In the genomic region with DNA sequence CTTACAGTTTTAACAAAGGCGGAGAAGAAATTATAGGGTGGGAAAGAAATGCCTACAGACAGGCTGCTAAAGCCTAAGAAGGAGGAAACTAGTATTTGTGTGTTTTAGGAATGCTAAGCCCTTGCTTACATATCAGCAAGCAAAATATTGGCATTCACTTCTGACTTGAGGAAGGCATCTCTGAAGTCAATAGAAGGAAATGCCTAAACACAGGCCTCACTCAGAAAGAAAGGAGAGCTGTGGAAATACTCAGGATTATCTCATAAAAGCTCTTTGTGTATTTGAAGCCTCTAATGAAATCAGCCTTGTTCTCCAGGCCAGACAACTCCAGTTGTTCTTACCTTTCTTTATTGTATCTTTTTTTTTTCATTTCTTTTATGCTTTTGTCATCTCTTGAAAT, we compare ENCODE assay signal across 18 cellular contexts.
DNase-seq lines count a peak whose midpoint lies in the region; ATAC-seq and TF ChIP-seq lines count a peak whose summit lies in the region.
"Had no signal": no experiment of that assay in that cellular context is flagged by ENCODE, and none has a peak within 500 bp of the region (broad histone marks: within the 10 kb centered on the region; RNA-seq: fewer than 3 reads in every experiment).

No MANE protein-coding gene starts in this region.

- no peaks in the 10 kb centered on the region for H3K36me3 ChIP-seq in BLaER1
- no peaks in the 10 kb centered on the region for H3K36me3 ChIP-seq in GM23248 (ENCODE audit: low read depth)
- no peaks in the 10 kb centered on the region for H3K36me3 ChIP-seq in endodermal cell (ENCODE audit: control insufficient read depth, insufficient read depth, low read length)
- no peaks in the 10 kb centered on the region for H3K36me3 ChIP-seq in neural cell (ENCODE audit: insufficient read depth, low read length)
- H3K36me3 ChIP-seq: brain microvascular endothelial cell, gastroesophageal sphincter had no signal

- no peaks in the 10 kb centered on the region for H3K9me2 ChIP-seq in GM23248 (ENCODE audit: insufficient read depth)
- no peaks in the 10 kb centered on the region for H3K9me2 ChIP-seq in neural cell (ENCODE audit: insufficient read depth, low read length)

- no peaks in the 10 kb centered on the region for H3K36me3 Mint-ChIP-seq in endodermal cell (ENCODE audit: low read depth)
- no peaks in the 10 kb centered on the region for H3K36me3 Mint-ChIP-seq in activated T-helper 17 cell treated with anti-CD3 and anti-CD28 coated beads, Interleukin-2, amount 50 U/mL, for 72 hours (ENCODE audit: low read depth)
- H3K36me3 Mint-ChIP-seq: type B pancreatic cell had no signal

- H3K9me3 ChIP-seq in BLaER1 (no peaks in the 10 kb centered on the region), GM23248 (ENCODE audit: low read depth) (no peaks in the 10 kb centered on the region), endodermal cell (ENCODE audit: control insufficient read depth, low read length) (no peaks in the 10 kb centered on the region), neural cell (ENCODE audit: low read length) (no peaks in the 10 kb centered on the region)
- H3K9me3 ChIP-seq: gastroesophageal sphincter had no signal

- H3K4me3 Mint-ChIP-seq in endodermal cell = no peak overlapping the region
- H3K4me3 Mint-ChIP-seq in activated T-helper 17 cell treated with anti-CD3 and anti-CD28 coated beads, Interleukin-2, amount 50 U/mL, for 72 hours = no peak overlapping the region
- H3K4me3 Mint-ChIP-seq: activated CD4-positive, alpha-beta T cell treated with anti-CD3 and anti-CD28 coated beads, Interleukin-2, amount 10 ng/mL, durations not matched to agents 7 days and 5 days; dendritic cell treated with granulocyte-macrophage colony-stimulating factor and Interleukin-4, amounts not matched to agents 40 ng/mL and 50 ng/mL, for 4 days; T-helper 1 cell treated with Interleukin-12 subunit alpha and Interleukin-12 subunit beta and Interleukin-4 antibody, amounts not matched to agents 30 μg/mL and 1 μg/mL, for 36 hours; type B pancreatic cell had no signal

- in situ Hi-C loops in GM23248 (cut with MboI) = no loop called here

- H3F3A ChIP-seq in GM23248 (ENCODE audit: insufficient read depth) = no peaks in the 10 kb centered on the region
- H3F3A ChIP-seq in neural cell (ENCODE audit: insufficient read depth, low read length, poor library complexity, severe bottlenecking) = no peaks in the 10 kb centered on the region

- DNase-seq in GM23248 = peak; percentile 14
- DNase-seq in endodermal cell = no peak
- no peak for DNase-seq in DMS79 (lab: John Stamatoyannopoulos, UW)
- DNase-seq: activated CD4-positive, alpha-beta T cell treated with anti-CD3 and anti-CD28 coated beads, Interleukin-2, amount 10 ng/mL, durations not matched to agents 7 days and 5 days; brain microvascular endothelial cell; C1 segment of cervical spinal cord; IMR-90; NCI-H1436; OCI-M1 had no signal

- H3K27ac Mint-ChIP-seq in endodermal cell = no peak overlapping the region
- no peak overlapping the region for H3K27ac Mint-ChIP-seq in activated T-helper 17 cell treated with anti-CD3 and anti-CD28 coated beads, Interleukin-2, amount 50 U/mL, for 72 hours
- H3K27ac Mint-ChIP-seq: activated CD4-positive, alpha-beta T cell treated with anti-CD3 and anti-CD28 coated beads, Interleukin-2, amount 10 ng/mL, durations not matched to agents 7 days and 5 days; dendritic cell treated with granulocyte-macrophage colony-stimulating factor and Interleukin-4, amounts not matched to agents 40 ng/mL and 50 ng/mL, for 4 days; T-helper 1 cell treated with Interleukin-12 subunit alpha and Interleukin-12 subunit beta and Interleukin-4 antibody, amounts not matched to agents 30 μg/mL and 1 μg/mL, for 36 hours; type B pancreatic cell had no signal

- H3K79me2 ChIP-seq in GM23248 (ENCODE audit: insufficient read depth) = no peaks in the 10 kb centered on the region
- H3K79me2 ChIP-seq in neural cell (replicated peaks; ENCODE audit: insufficient read depth, low read length) = peaks cover 68% of the 10 kb centered on the region

- no peak for TF ChIP-seq CTCF in endodermal cell (conservative IDR thresholded peaks at IDR 0.05)
- TF ChIP-seq CTCF in neural cell (IDR thresholded peaks at IDR 0.05; ENCODE audit: poor library complexity, severe bottlenecking) = no peak

- H3K27me3 Mint-ChIP-seq in endodermal cell (ENCODE audit: insufficient read depth) = no peaks in the 10 kb centered on the region
- H3K27me3 Mint-ChIP-seq in activated T-helper 17 cell treated with anti-CD3 and anti-CD28 coated beads, Interleukin-2, amount 50 U/mL, for 72 hours = peaks cover under 1% of the 10 kb centered on the region
- H3K27me3 Mint-ChIP-seq: activated CD4-positive, alpha-beta T cell treated with anti-CD3 and anti-CD28 coated beads, Interleukin-2, amount 10 ng/mL, durations not matched to agents 7 days and 5 days; dendritic cell treated with granulocyte-macrophage colony-stimulating factor and Interleukin-4, amounts not matched to agents 40 ng/mL and 50 ng/mL, for 4 days; type B pancreatic cell had no signal

- 79 to 87% methylated on average over 1 of the region's 1 CpG for WGBS in GM23248 (ENCODE audit: low coverage in 1 of 2, low lambda C conversion rate in 2 of 2, missing lambda C conversion rate in 2 of 2), 2 experiments
- WGBS in endodermal cell (ENCODE audit: insufficient coverage in 1 of 2, insufficient read length in 1 of 2), 2 experiments = 100% methylated on average over 1 of the region's 1 CpG

- ATAC-seq in activated T-helper 17 cell treated with anti-CD3 and anti-CD28 coated beads, Interleukin-2, amount 50 U/mL, for 72 hours (replicated peaks) = no peak
- ATAC-seq in HG02852 (IDR thresholded peaks at IDR 0.05; ENCODE audit: unreplicated experiment) = no peak
- ATAC-seq: gastroesophageal sphincter had no signal

- H3K9ac ChIP-seq in BLaER1 (no peak overlapping the region), GM23248 (no peak overlapping the region), endodermal cell (ENCODE audit: extremely low read depth, low read length, poor library complexity, severe bottlenecking) (no peak overlapping the region), neural cell (ENCODE audit: low read length) (no peak overlapping the region)

- H3K27ac ChIP-seq in BLaER1 (no peak overlapping the region), GM23248 (no peak overlapping the region), endodermal cell (ENCODE audit: low read depth, low read length) (no peak overlapping the region), neural cell (ENCODE audit: low read length) (no peak overlapping the region)
- H3K27ac ChIP-seq: brain microvascular endothelial cell, epithelial cell of prostate, gastroesophageal sphincter had no signal

- H3K4me2 ChIP-seq in BLaER1 (peak overlapping the region; percentile 16), GM23248 (ENCODE audit: unreplicated experiment) (no peak overlapping the region), neural cell (ENCODE audit: low read length) (no peak overlapping the region)

- no peak for TF ChIP-seq RAD21 in neural cell (conservative IDR thresholded peaks at IDR 0.05)

- no peak overlapping the region for H2AFZ ChIP-seq in GM23248
- no peak overlapping the region for H2AFZ ChIP-seq in neural cell (ENCODE audit: low read depth, low read length)

- H3K4me3 ChIP-seq in BLaER1 (no peak overlapping the region), GM23248 (no peak overlapping the region), endodermal cell (ENCODE audit: low read length) (peak overlapping the region; percentile 19), neural cell (ENCODE audit: low read length) (peak overlapping the region; percentile 1)
- H3K4me3 ChIP-seq: gastroesophageal sphincter had no signal

- TF ChIP-seq EP300 in neural cell (conservative IDR thresholded peaks at IDR 0.05; ENCODE audit: poor library complexity, severe bottlenecking) = no peak

- peaks cover 66% of the 10 kb centered on the region for H3K4me1 Mint-ChIP-seq in endodermal cell
- H3K4me1 Mint-ChIP-seq in activated T-helper 17 cell treated with anti-CD3 and anti-CD28 coated beads, Interleukin-2, amount 50 U/mL, for 72 hours = no peaks in the 10 kb centered on the region
- H3K4me1 Mint-ChIP-seq: activated CD4-positive, alpha-beta T cell treated with anti-CD3 and anti-CD28 coated beads, Interleukin-2, amount 10 ng/mL, durations not matched to agents 7 days and 5 days had no signal

- peaks cover 96% of the 10 kb centered on the region for H4K20me1 ChIP-seq in BLaER1
- no peaks in the 10 kb centered on the region for H4K20me1 ChIP-seq in GM23248 (ENCODE audit: insufficient read depth)
- peaks cover 6% of the 10 kb centered on the region for H4K20me1 ChIP-seq in neural cell (ENCODE audit: insufficient read depth)

- H3K27me3 ChIP-seq in BLaER1 (no peaks in the 10 kb centered on the region), GM23248 (replicated peaks; ENCODE audit: insufficient read depth) (no peaks in the 10 kb centered on the region), endodermal cell (ENCODE audit: control insufficient read depth, insufficient read depth, low read length, poor library complexity, severe bottlenecking) (no peaks in the 10 kb centered on the region), neural cell (ENCODE audit: insufficient read depth, low read depth, low read length) (no peaks in the 10 kb centered on the region)
- H3K27me3 ChIP-seq: brain microvascular endothelial cell, gastroesophageal sphincter had no signal

- no peaks in the 10 kb centered on the region for H3K9me3 Mint-ChIP-seq in endodermal cell
- no peaks in the 10 kb centered on the region for H3K9me3 Mint-ChIP-seq in activated T-helper 17 cell treated with anti-CD3 and anti-CD28 coated beads, Interleukin-2, amount 50 U/mL, for 72 hours
- H3K9me3 Mint-ChIP-seq: activated CD4-positive, alpha-beta T cell treated with anti-CD3 and anti-CD28 coated beads, Interleukin-2, amount 10 ng/mL, durations not matched to agents 7 days and 5 days; dendritic cell treated with granulocyte-macrophage colony-stimulating factor and Interleukin-4, amounts not matched to agents 40 ng/mL and 50 ng/mL, for 4 days; T-helper 1 cell treated with Interleukin-12 subunit alpha and Interleukin-12 subunit beta and Interleukin-4 antibody, amounts not matched to agents 30 μg/mL and 1 μg/mL, for 36 hours; type B pancreatic cell had no signal

- H3K4me1 ChIP-seq in BLaER1 (peaks cover 76% of the 10 kb centered on the region), GM23248 (ENCODE audit: insufficient read depth) (peaks cover 5% of the 10 kb centered on the region; the same call in 1 of the 2 replicates), endodermal cell (ENCODE audit: control insufficient read depth, insufficient read depth, low read length) (peaks cover 48% of the 10 kb centered on the region)

TF ChIP-seq in neural cell, 6 proteins besides CTCF, POLR2A, EP300 and RAD21:
- TF ChIP-seq EZH2 (IDR thresholded peaks at IDR 0.05; ENCODE audit: borderline replicate concordance, insufficient read depth, low read length, poor library complexity, severe bottlenecking) = no peak
- TF ChIP-seq POLR2AphosphoS5 (IDR thresholded peaks at IDR 0.05) = no peak

Comparison
In these comparisons a context has a peak if more than half of its experiments do, and no peak if none do; other contexts are left out.
1. H3K4me3 ChIP-seq: peak in endodermal cell (single experiment) and neural cell (single experiment); none in BLaER1 (single experiment) and GM23248 (single experiment).